In genomic region chr15:42845581-42845980, GRCh38 we compare ENCODE assay signal across 20 cellular contexts.
DNase-seq lines count a peak whose midpoint lies in the region; ATAC-seq and TF ChIP-seq lines count a peak whose summit lies in the region.
"Had no signal": no experiment of that assay in that cellular context is flagged by ENCODE, and none has a peak within 500 bp of the region (broad histone marks: within the 10 kb centered on the region; RNA-seq: fewer than 3 reads in every experiment).

No MANE protein-coding gene starts in this region.

- DNase-seq in DMS53 (lab: John Stamatoyannopoulos, UW) (peak; percentile 49), HPDE6-E6E7 (ENCODE audit: extremely low spot score) (peak; percentile 14), adipocyte (ENCODE audit: low read depth) (peak; percentile 10), foreskin keratinocyte (peak; percentile 73 to 83), posterior vena cava (ENCODE audit: low spot score) (no peak)
- DNase-seq: CD8-positive, alpha-beta memory T cell; DND-41; H9; KG1; NCI-H1092; NCI-H146; NCI-H2081; NCI-H510A treated with DMSO at 0.1 percent for 48 hours; NCI-H82; SHP77 had no signal

- no peak overlapping the region for H3K9ac ChIP-seq in adipocyte (ENCODE audit: low read length)
- H3K9ac ChIP-seq: BLaER1 treated with 17β-estradiol and CSF1 and Interleukin-3, amounts not matched to agents 10 nM and 100 nM had no signal

- H3K36me3 ChIP-seq in adipocyte (ENCODE audit: control insufficient read depth, insufficient read depth, low read length, severe bottlenecking) = peaks cover 4% of the 10 kb centered on the region

- H3K27me3 ChIP-seq in adipocyte (replicated peaks; ENCODE audit: control insufficient read depth, insufficient read depth, low read length) (no peaks in the 10 kb centered on the region), foreskin keratinocyte (no peaks in the 10 kb centered on the region)
- H3K27me3 ChIP-seq: BLaER1 treated with 17β-estradiol and CSF1 and Interleukin-3, amounts not matched to agents 10 nM and 100 nM had no signal

- H3K9me3 ChIP-seq in adipocyte (ENCODE audit: control insufficient read depth, low read length) = peaks cover 5% of the 10 kb centered on the region

- H3K4me3 ChIP-seq in adipocyte (ENCODE audit: low read length) = no peak overlapping the region
- H3K4me3 ChIP-seq: BLaER1 treated with 17β-estradiol and CSF1 and Interleukin-3, amounts not matched to agents 10 nM and 100 nM had no signal

- peak; percentile 29 for ATAC-seq in foreskin keratinocyte
- ATAC-seq in HG03135 (IDR thresholded peaks at IDR 0.05; ENCODE audit: unreplicated experiment) = no peak
- no peak for ATAC-seq in GM21367 (IDR thresholded peaks at IDR 0.05; ENCODE audit: unreplicated experiment)
- no peak for ATAC-seq in HG02885 (IDR thresholded peaks at IDR 0.05; ENCODE audit: poor library complexity, unreplicated experiment)

- intact Hi-C loops in posterior vena cava (cut with DNase I) = no loop called here

- no peaks in the 10 kb centered on the region for H3K4me1 ChIP-seq in adipocyte (ENCODE audit: control insufficient read depth, insufficient read depth, low read length)
- H3K4me1 ChIP-seq in foreskin keratinocyte = no peaks in the 10 kb centered on the region

- no peak for TF ChIP-seq CTCF in foreskin keratinocyte (conservative IDR thresholded peaks at IDR 0.05)

- no peak overlapping the region for H3K27ac ChIP-seq in foreskin keratinocyte
- H3K27ac ChIP-seq: BLaER1 treated with 17β-estradiol and CSF1 and Interleukin-3, amounts not matched to agents 10 nM and 100 nM; HL-60 had no signal
